ENCODE assay signal across 11 cellular contexts in genomic region chr11:77188912-77189491, GRCh38.
A peak's percentile ranks its signal among the peaks of the same experiment; 100 is the strongest.
DNase-seq lines count a peak whose midpoint lies in the region; ATAC-seq, FAIRE-seq and TF ChIP-seq lines count a peak whose summit lies in the region.
"Had no signal": no experiment of that assay in that cellular context is flagged by ENCODE, and none has a peak within 500 bp of the region (broad histone marks: within the 10 kb centered on the region; RNA-seq: fewer than 3 reads in every experiment).

No MANE protein-coding gene starts in this region.

- intact Hi-C loops in Right ventricle myocardium superior (cut with DNase I) (loop anchor here (2.0 kb wide), 1 partner anchor 62 kb away; no protein-coding TSS in a partner anchor), right cardiac atrium (cut with DNase I) (loop anchor here in 3 of 4 donors (2.0 to 10.0 kb wide), 3 partner anchors 62 to 144 kb away; partner anchors contain the start of gene MYO7A (in 1 of the 3)), colonic mucosa (cut with DNase I) (loop anchor here (2.0 to 5.0 kb wide), 2 partner anchors 62 to 142 kb away; no protein-coding TSS in a partner anchor)

- H3K27ac ChIP-seq in right cardiac atrium (ENCODE audit: low read length), result no peak overlapping the region
- H3K27ac ChIP-seq in colonic mucosa, result no peak overlapping the region
- H3K27ac ChIP-seq: gastroesophageal sphincter, sigmoid colon had no signal

- TF ChIP-seq CTCF in colonic mucosa (IDR thresholded peaks at IDR 0.05), result no peak

- peak; percentile 9 for FAIRE-seq in urothelium cell line (lab: Jason Lieb, UNC)

- 85% methylated on average over 16 of the region's 16 CpGs for WGBS in right cardiac atrium

- ATAC-seq in Right ventricle myocardium superior (ENCODE audit: poor library complexity) (peak; percentile 7), right cardiac atrium (no peak), GM18520 (IDR thresholded peaks at IDR 0.05; ENCODE audit: unreplicated experiment) (no peak), GM18511 (IDR thresholded peaks at IDR 0.05; ENCODE audit: unreplicated experiment) (no peak)

- H3K27me3 ChIP-seq in right cardiac atrium (ENCODE audit: control insufficient read depth, insufficient read depth) (no peaks in the 10 kb centered on the region), colonic mucosa (no peaks in the 10 kb centered on the region)

- H3K36me3 ChIP-seq in colonic mucosa, result no peaks in the 10 kb centered on the region
- H3K36me3 ChIP-seq: sigmoid colon had no signal

- H3K4me3 ChIP-seq in right cardiac atrium (ENCODE audit: low read length) (no peak overlapping the region), colonic mucosa (no peak overlapping the region)
- H3K4me3 ChIP-seq: gastroesophageal sphincter, sigmoid colon had no signal

- H3K9ac ChIP-seq in colonic mucosa (ENCODE audit: low read depth in 2 of 2, low read length in 2 of 2), result peak overlapping the region in 1 of 2 donors; percentile 62

- H3K4me1 ChIP-seq in right cardiac atrium (ENCODE audit: control insufficient read depth, insufficient read depth, low read length) (no peaks in the 10 kb centered on the region), colonic mucosa (peaks cover 9% of the 10 kb centered on the region)
- H3K4me1 ChIP-seq: gastroesophageal sphincter, sigmoid colon had no signal

- DNase-seq in Right ventricle myocardium superior, result peak; percentile 37
- no peak for DNase-seq in right cardiac atrium
- DNase-seq in NCI-H2196 treated with DMSO at 0.1 percent for 48 hours (lab: John Stamatoyannopoulos, UW; ENCODE audit: unreplicated experiment), result peak; percentile 26
- peak; percentile 68 for DNase-seq in colonic mucosa
- no peak for DNase-seq in urothelium cell line (ENCODE audit: low spot score)
- no peak for DNase-seq in activated CD8-positive, alpha-beta memory T cell treated with anti-CD3 and anti-CD28 coated beads, Interleukin-2, amount 50 U/mL, for 48 hours
- DNase-seq: NCI-H524 treated with DMSO at 0.1 percent for 48 hours had no signal

- H3K9me3 ChIP-seq in right cardiac atrium (ENCODE audit: control insufficient read depth, low read length) (no peaks in the 10 kb centered on the region), colonic mucosa (no peaks in the 10 kb centered on the region)
- H3K9me3 ChIP-seq: gastroesophageal sphincter, sigmoid colon had no signal

Comparison
In these comparisons a context has a peak if more than half of its experiments do, and no peak if none do; other contexts are left out.
1. DNase-seq: peak in Right ventricle myocardium superior (single experiment), NCI-H2196 treated with DMSO at 0.1 percent for 48 hours (single experiment) and colonic mucosa (single experiment); none in right cardiac atrium (0 of 3), urothelium cell line (single experiment) and activated CD8-positive, alpha-beta memory T cell treated with anti-CD3 and anti-CD28 coated beads, Interleukin-2, amount 50 U/mL, for 48 hours (single experiment).